ENCODE assay signal across 1 cellular context in genomic region chr20:63857751-63858392, GRCh38.
TF ChIP-seq lines count a peak whose summit lies in the region.

No MANE protein-coding gene starts in this region.

TF ChIP-seq in H1, 55 proteins besides CTCF, POLR2A, EP300 and RAD21:
- TF ChIP-seq FOSL1 (IDR thresholded peaks at IDR 0.05; ENCODE audit: insufficient read depth, low read depth, low read length) = no peak
- TF ChIP-seq GABPA (IDR thresholded peaks at IDR 0.05; ENCODE audit: borderline replicate concordance, insufficient read depth, low read length) = no peak
- TF ChIP-seq EGR1 (IDR thresholded peaks at IDR 0.05; ENCODE audit: borderline replicate concordance, low read depth, low read length) = no peak
- TF ChIP-seq BCL11A (IDR thresholded peaks at IDR 0.05; ENCODE audit: low read depth in 2 of 2, low read length in 2 of 2) = no peak
- TF ChIP-seq CEBPB (IDR thresholded peaks at IDR 0.05; ENCODE audit: low read depth, low read length) = no peak
- TF ChIP-seq CTBP2 (IDR thresholded peaks at IDR 0.05; ENCODE audit: borderline replicate concordance, insufficient read depth, insufficient read length, low read length) = no peak
- no peak for TF ChIP-seq ASH2L (IDR thresholded peaks at IDR 0.05; ENCODE audit: low read length)
- no peak for TF ChIP-seq TBP (IDR thresholded peaks at IDR 0.05; ENCODE audit: low read depth, low read length)
- TF ChIP-seq BACH1 (IDR thresholded peaks at IDR 0.05; ENCODE audit: low read length) = no peak
- TF ChIP-seq, protein P1, sequence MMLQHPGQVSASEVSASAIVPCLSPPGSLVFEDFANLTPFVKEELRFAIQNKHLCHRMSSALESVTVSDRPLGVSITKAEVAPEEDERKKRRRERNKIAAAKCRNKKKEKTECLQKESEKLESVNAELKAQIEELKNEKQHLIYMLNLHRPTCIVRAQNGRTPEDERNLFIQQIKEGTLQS (IDR thresholded peaks at IDR 0.05; ENCODE audit: insufficient read depth, low read depth, low read length) = no peak
- no peak for TF ChIP-seq JUN (IDR thresholded peaks at IDR 0.05; ENCODE audit: low read depth, low read length)
- no peak for TF ChIP-seq RNF2 (IDR thresholded peaks at IDR 0.05; ENCODE audit: borderline replicate concordance, low read depth, low read length, missing control alignments, poor library complexity, severe bottlenecking)
